Comparison of ENCODE assay signal across 8 cellular contexts in genomic region chr1:116574581-116575291, GRCh38. TPM values are rescaled to one million over a fixed set of nuclear protein-coding genes. Genes with fewer than 3 reads are reported as not detected.
A peak's percentile ranks its signal among the peaks of the same experiment; 100 is the strongest.
DNase-seq lines count a peak whose midpoint lies in the region; ATAC-seq and TF ChIP-seq lines count a peak whose summit lies in the region.

No MANE protein-coding gene starts in this region.

- no peak for ATAC-seq in HG03354 (IDR thresholded peaks at IDR 0.05; ENCODE audit: poor library complexity, severe bottlenecking, unreplicated experiment)

- peaks cover 0 to 3% (median 0%) of the 10 kb centered on the region in 5 experiments for H3K9me3 Mint-ChIP-seq in brain

- peak overlapping the region in 1 of 5 experiments; percentile 74 for H3K4me3 Mint-ChIP-seq in brain

- peak overlapping the region; percentile 24 to 76 (median 67) for H3K27ac Mint-ChIP-seq in brain

- DNase-seq in SHP77 (lab: John Stamatoyannopoulos, UW) = peak; percentile 24 to 35
- no peak for DNase-seq in SHP77 treated with DMSO at 0.1 percent for 48 hours (lab: John Stamatoyannopoulos, UW)
- DNase-seq in NAMALWA (ENCODE audit: low spot score) = peak; percentile 77
- peak in 4 of 5 donors; percentile 17 to 68 (median 37) for DNase-seq in T-helper 1 cell
- DNase-seq in iPS-NIHi11 (ENCODE audit: low spot score) = peak; percentile 80
- peak; percentile 55 for DNase-seq in stimulated activated CD4-positive, alpha-beta T cell treated with anti-CD3 and anti-CD28 coated beads, Interleukin-1b, Interleukin-23, amount 100 ng/mL, for 48 hours

- H3K4me1 Mint-ChIP-seq in brain = peaks cover 50% of the 10 kb centered on the region

- H3K27me3 Mint-ChIP-seq in brain = peaks cover 2% of the 10 kb centered on the region

- H3K36me3 Mint-ChIP-seq in brain = peaks cover 31% of the 10 kb centered on the region

- TF ChIP-seq CTCF in brain (conservative IDR thresholded peaks at IDR 0.05) = peak; percentile 86 to 89

RNA-seq across cellular contexts. Expression of gene CD58, which starts 3.9 kb away (rescaled TPM):
- polyA plus RNA-seq in brain (ENCODE audit: insufficient read depth, low read depth, low replicate concordance) = 1.1 TPM
